ENCODE assay signal across 8 cellular contexts in genomic region chr9:110316255-110316921, GRCh38. TPM values are rescaled to one million over a fixed set of nuclear protein-coding genes. Genes with fewer than 3 reads are reported as not detected.
DNase-seq lines count a peak whose midpoint lies in the region; ATAC-seq, FAIRE-seq and TF ChIP-seq lines count a peak whose summit lies in the region.

No MANE protein-coding gene starts in this region.

- H3K36me3 Mint-ChIP-seq in CD14-positive monocyte = no peaks in the 10 kb centered on the region
- no peaks in the 10 kb centered on the region for H3K36me3 Mint-ChIP-seq in activated naive CD8-positive, alpha-beta T cell

- ATAC-seq in GM19351 (IDR thresholded peaks at IDR 0.05; ENCODE audit: unreplicated experiment) (peak; percentile 99), HG03175 (IDR thresholded peaks at IDR 0.05; ENCODE audit: unreplicated experiment) (peak; percentile 99), left lobe of liver (no peak)

- DNase-seq in CD14-positive monocyte (ENCODE audit: low spot score) = no peak
- DNase-seq in left lobe of liver (ENCODE audit: low spot score) = no peak
- no peak for DNase-seq in COLO668 (lab: John Stamatoyannopoulos, UW; ENCODE audit: unreplicated experiment)
- no peak for DNase-seq in pons (ENCODE audit: low spot score)
- no peak for DNase-seq in H54 (ENCODE audit: insufficient read length, low spot score)

- no peak for FAIRE-seq in H54 (lab: Jason Lieb, UNC)

- TF ChIP-seq POLR2A in H54 (IDR thresholded peaks at IDR 0.05; ENCODE audit: low read depth, low read length) = no peak

- no peak for TF ChIP-seq CTCF in CD14-positive monocyte (IDR thresholded peaks at IDR 0.05)

- peaks cover 0 to 7% (median 4%) of the 10 kb centered on the region in 7 donors for H3K9me3 Mint-ChIP-seq in CD14-positive monocyte
- H3K9me3 Mint-ChIP-seq in activated naive CD8-positive, alpha-beta T cell (ENCODE audit: low read depth) = peaks cover 3% of the 10 kb centered on the region

- peak overlapping the region in 5 of 7 donors; percentile 46 to 81 (median 70) for H3K27ac Mint-ChIP-seq in CD14-positive monocyte
- no peak overlapping the region for H3K27ac Mint-ChIP-seq in activated naive CD8-positive, alpha-beta T cell

- H3K4me1 Mint-ChIP-seq in CD14-positive monocyte = peaks cover 21% of the 10 kb centered on the region
- peaks cover 8% of the 10 kb centered on the region for H3K4me1 Mint-ChIP-seq in activated naive CD8-positive, alpha-beta T cell (ENCODE audit: low read depth)

- H3K27me3 Mint-ChIP-seq in CD14-positive monocyte (ENCODE audit: low read depth in 3 of 3) = peaks cover 0 to under 1% (median 0%) of the 10 kb centered on the region in 3 donors
- no peaks in the 10 kb centered on the region for H3K27me3 Mint-ChIP-seq in activated naive CD8-positive, alpha-beta T cell

- intact Hi-C loops in CD14-positive monocyte (cut with micrococcal nuclease) = no loop called here

- peak overlapping the region; percentile 52 to 72 for H3K4me3 Mint-ChIP-seq in CD14-positive monocyte
- peak overlapping the region; percentile 21 for H3K4me3 Mint-ChIP-seq in activated naive CD8-positive, alpha-beta T cell

RNA-seq across cellular contexts. Expression of gene TXNDC8, which starts 21.3 kb away (rescaled TPM):
- polyA plus RNA-seq in CD14-positive monocyte = not detected
- total RNA-seq in left lobe of liver = not detected
